Comparison of ENCODE assay signal across 16 cellular contexts in the genomic region with DNA sequence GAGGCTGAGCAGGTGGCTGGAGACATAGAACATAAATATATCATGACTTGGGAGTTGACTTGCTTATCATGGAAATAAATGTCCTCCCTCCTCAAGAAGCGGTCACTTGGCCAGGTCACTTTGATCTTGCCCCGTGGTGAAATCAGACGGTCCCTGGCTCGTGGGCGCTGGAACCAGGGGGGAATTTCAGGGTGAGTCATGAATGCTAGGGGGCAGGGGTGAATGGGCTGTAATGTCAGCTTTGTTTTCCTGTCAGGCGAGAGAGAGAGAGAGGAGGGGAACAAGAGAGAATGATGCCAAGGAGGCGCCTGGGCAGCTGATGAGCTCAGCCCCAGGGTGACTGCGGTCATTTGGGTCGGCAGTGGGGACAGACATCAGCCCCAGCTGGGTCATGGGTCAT. TPM values are rescaled to one million over a fixed set of nuclear protein-coding genes. Genes with fewer than 3 reads are reported as not detected.
DNase-seq lines count a peak whose midpoint lies in the region; ATAC-seq and TF ChIP-seq lines count a peak whose summit lies in the region.
"Had no signal": no experiment of that assay in that cellular context is flagged by ENCODE, and none has a peak within 500 bp of the region (broad histone marks: within the 10 kb centered on the region; RNA-seq: fewer than 3 reads in every experiment).

No MANE protein-coding gene starts in this region.

- 28% methylated on average over 9 of the region's 9 CpGs for WGBS in mammary epithelial cell (ENCODE audit: low coverage, missing lambda C conversion rate)

- H3K4me1 ChIP-seq in mammary epithelial cell (ENCODE audit: insufficient read depth, low read length): peaks cover 12% of the 10 kb centered on the region
- H3K4me1 ChIP-seq: testis had no signal

- no peak for DNase-seq in activated naive CD8-positive, alpha-beta T cell treated with anti-CD3 and anti-CD28 coated beads, Interleukin-2, amount 50 U/mL, for 24 hours
- DNase-seq in activated naive CD8-positive, alpha-beta T cell treated with anti-CD3 and anti-CD28 coated beads for 36 hours: no peak
- peak; percentile 14 for DNase-seq in mammary epithelial cell
- DNase-seq in kidney tubule cell (ENCODE audit: low spot score): peak; percentile 78
- no peak for DNase-seq in NCI-H2029 treated with DMSO at 0.1 percent for 48 hours (lab: John Stamatoyannopoulos, UW)
- no peak for DNase-seq in immature natural killer cell
- DNase-seq: activated CD4-positive, alpha-beta T cell treated with anti-CD3 and anti-CD28 coated beads for 36 hours; esophagus squamous epithelium; naive thymus-derived CD4-positive, alpha-beta T cell; NCI-H2171 treated with DMSO at 0.1 percent for 48 hours; T-cell; testis had no signal

- no peaks in the 10 kb centered on the region for H3K27me3 ChIP-seq in mammary epithelial cell (ENCODE audit: insufficient read depth, low read length)
- H3K27me3 ChIP-seq: cardiac muscle cell, esophagus squamous epithelium, testis had no signal

- TF ChIP-seq CTCF in mammary epithelial cell (conservative IDR thresholded peaks at IDR 0.05 in 1 of 2, IDR thresholded peaks at IDR 0.05 in 1 of 2; ENCODE audit: extremely low read depth in 1 of 2, insufficient read depth in 1 of 2, low read depth in 1 of 2, low read length in 2 of 2): no peak

- no peak overlapping the region for H3K4me2 ChIP-seq in mammary epithelial cell (ENCODE audit: insufficient read depth, low read depth, low read length)

- no peak overlapping the region for H3K27ac Mint-ChIP-seq in activated naive CD8-positive, alpha-beta T cell treated with anti-CD3 and anti-CD28 coated beads, Interleukin-2, amount 50 U/mL, for 24 hours
- no peak overlapping the region for H3K27ac Mint-ChIP-seq in activated naive CD8-positive, alpha-beta T cell treated with anti-CD3 and anti-CD28 coated beads for 36 hours
- H3K27ac Mint-ChIP-seq in immature natural killer cell: no peak overlapping the region
- H3K27ac Mint-ChIP-seq: activated CD4-positive, alpha-beta T cell treated with anti-CD3 and anti-CD28 coated beads for 36 hours; T-cell had no signal

- H3K79me2 ChIP-seq in mammary epithelial cell (ENCODE audit: insufficient read depth, low read length): no peaks in the 10 kb centered on the region

- no peak overlapping the region for H3K9ac ChIP-seq in mammary epithelial cell (ENCODE audit: insufficient read depth, low read length)

- H4K20me1 ChIP-seq in mammary epithelial cell (ENCODE audit: insufficient read depth, low read length): no peaks in the 10 kb centered on the region

- CTCF ChIA-PET in mammary epithelial cell (lab: Charles Lee; ENCODE audit: low non-redundant PET): no interaction called here

- no peak overlapping the region for H3K27ac ChIP-seq in mammary epithelial cell (ENCODE audit: insufficient read depth, low read depth, low read length)
- H3K27ac ChIP-seq: 22Rv1, cardiac muscle cell, esophagus squamous epithelium, testis had no signal

- H3K9me3 Mint-ChIP-seq in activated naive CD8-positive, alpha-beta T cell treated with anti-CD3 and anti-CD28 coated beads, Interleukin-2, amount 50 U/mL, for 24 hours: no peaks in the 10 kb centered on the region
- no peaks in the 10 kb centered on the region for H3K9me3 Mint-ChIP-seq in activated naive CD8-positive, alpha-beta T cell treated with anti-CD3 and anti-CD28 coated beads for 36 hours
- no peaks in the 10 kb centered on the region for H3K9me3 Mint-ChIP-seq in immature natural killer cell
- H3K9me3 Mint-ChIP-seq: T-cell had no signal

- intact Hi-C loops in mammary epithelial cell (cut with micrococcal nuclease): no loop called here

- H3K4me3 Mint-ChIP-seq in activated naive CD8-positive, alpha-beta T cell treated with anti-CD3 and anti-CD28 coated beads, Interleukin-2, amount 50 U/mL, for 24 hours: no peak overlapping the region
- no peak overlapping the region for H3K4me3 Mint-ChIP-seq in activated naive CD8-positive, alpha-beta T cell treated with anti-CD3 and anti-CD28 coated beads for 36 hours
- H3K4me3 Mint-ChIP-seq in immature natural killer cell: no peak overlapping the region
- H3K4me3 Mint-ChIP-seq: activated CD4-positive, alpha-beta T cell treated with anti-CD3 and anti-CD28 coated beads for 36 hours; naive thymus-derived CD4-positive, alpha-beta T cell; T-cell had no signal

- dilution Hi-C loops in mammary epithelial cell (cut with HindIII; ENCODE audit: low sequenced_read_pairs): no loop called here

- BruUV-seq in mammary epithelial cell (replicated peaks; lab: Mats Ljungman, UMichigan): no TSS peak

- H3K4me1 Mint-ChIP-seq in activated naive CD8-positive, alpha-beta T cell treated with anti-CD3 and anti-CD28 coated beads, Interleukin-2, amount 50 U/mL, for 24 hours: peaks cover 4% of the 10 kb centered on the region
- H3K4me1 Mint-ChIP-seq in activated naive CD8-positive, alpha-beta T cell treated with anti-CD3 and anti-CD28 coated beads for 36 hours: no peaks in the 10 kb centered on the region
- H3K4me1 Mint-ChIP-seq in immature natural killer cell: no peaks in the 10 kb centered on the region
- H3K4me1 Mint-ChIP-seq: activated CD4-positive, alpha-beta T cell treated with anti-CD3 and anti-CD28 coated beads for 36 hours; T-cell had no signal

- H3K36me3 Mint-ChIP-seq in activated naive CD8-positive, alpha-beta T cell treated with anti-CD3 and anti-CD28 coated beads, Interleukin-2, amount 50 U/mL, for 24 hours (ENCODE audit: low read depth): peaks cover 2% of the 10 kb centered on the region
- H3K36me3 Mint-ChIP-seq in activated naive CD8-positive, alpha-beta T cell treated with anti-CD3 and anti-CD28 coated beads for 36 hours: peaks cover 5% of the 10 kb centered on the region
- peaks cover 0 to 11% (median 0%) of the 10 kb centered on the region in 3 donors for H3K36me3 Mint-ChIP-seq in immature natural killer cell
- H3K36me3 Mint-ChIP-seq: T-cell had no signal

- H3K27me3 Mint-ChIP-seq in activated naive CD8-positive, alpha-beta T cell treated with anti-CD3 and anti-CD28 coated beads, Interleukin-2, amount 50 U/mL, for 24 hours: no peaks in the 10 kb centered on the region
- no peaks in the 10 kb centered on the region for H3K27me3 Mint-ChIP-seq in activated naive CD8-positive, alpha-beta T cell treated with anti-CD3 and anti-CD28 coated beads for 36 hours
- peaks cover 0 to 4% (median 2%) of the 10 kb centered on the region in 3 donors for H3K27me3 Mint-ChIP-seq in immature natural killer cell (ENCODE audit: low read depth in 3 of 3)
- H3K27me3 Mint-ChIP-seq: activated CD4-positive, alpha-beta T cell treated with anti-CD3 and anti-CD28 coated beads for 36 hours; naive thymus-derived CD4-positive, alpha-beta T cell; T-cell had no signal

- H3K36me3 ChIP-seq in mammary epithelial cell (ENCODE audit: insufficient read depth, low read length): no peaks in the 10 kb centered on the region
- H3K36me3 ChIP-seq: cardiac muscle cell, esophagus squamous epithelium had no signal

- H2AFZ ChIP-seq in mammary epithelial cell (ENCODE audit: low read depth, low read length): no peak overlapping the region

- H3K9me3 ChIP-seq in mammary epithelial cell (replicated peaks; ENCODE audit: insufficient read depth, low read length): no peaks in the 10 kb centered on the region
- H3K9me3 ChIP-seq: esophagus squamous epithelium, testis had no signal

- no peak overlapping the region for H3K4me3 ChIP-seq in mammary epithelial cell (replicated peaks in 1 of 3; ENCODE audit: insufficient read depth in 1 of 3, low read depth in 2 of 3, low read length in 3 of 3)
- H3K4me3 ChIP-seq: cardiac muscle cell, esophagus squamous epithelium, testis had no signal

- peak; percentile 18 for ATAC-seq in activated naive CD8-positive, alpha-beta T cell treated with anti-CD3 and anti-CD28 coated beads, Interleukin-2, amount 50 U/mL, for 24 hours
- ATAC-seq in HG03378 (IDR thresholded peaks at IDR 0.05; ENCODE audit: unreplicated experiment) (no peak), GM21717 (IDR thresholded peaks at IDR 0.05; ENCODE audit: unreplicated experiment) (no peak)
- ATAC-seq: activated CD4-positive, alpha-beta T cell treated with anti-CD3 and anti-CD28 coated beads for 36 hours; naive thymus-derived CD4-positive, alpha-beta T cell; T-cell had no signal

- in situ Hi-C loops in mammary epithelial cell (cut with MboI; ENCODE audit: low sequenced_read_pairs in 2 of 2): no loop called here

RNA-seq across cellular contexts. Expression of a gene that starts 47.7 kb away (rescaled TPM):
- total RNA-seq in activated naive CD8-positive, alpha-beta T cell treated with anti-CD3 and anti-CD28 coated beads for 36 hours: 100 to 1,000 TPM; 414 to 424 TPM
- total RNA-seq in mammary epithelial cell: 100 to 1,000 TPM in 1 of 2 donors, 1 to 10 TPM in 1; 4.0 to 103 TPM
- polyA plus RNA-seq in mammary epithelial cell: 79.1 TPM
- polyA minus RNA-seq in mammary epithelial cell: 173 TPM
- 10 to 100 TPM in 1 of 3 donors, 1 to 10 TPM in 2; 4.9 to 11.3 (median 9.8) TPM for polyA plus RNA-seq in immature natural killer cell
- polyA plus RNA-seq: naive thymus-derived CD4-positive, alpha-beta T cell had no signal

Comparison
In these comparisons a context has a peak if more than half of its experiments do, and no peak if none do; other contexts are left out.
1. DNase-seq: peak in mammary epithelial cell (single experiment) and kidney tubule cell (single experiment); none in activated naive CD8-positive, alpha-beta T cell treated with anti-CD3 and anti-CD28 coated beads, Interleukin-2, amount 50 U/mL, for 24 hours (single experiment), activated naive CD8-positive, alpha-beta T cell treated with anti-CD3 and anti-CD28 coated beads for 36 hours (single experiment), NCI-H2029 treated with DMSO at 0.1 percent for 48 hours (single experiment) and immature natural killer cell (0 of 3).